8 cellular contexts compared by ENCODE assay signal in the genomic region with DNA sequence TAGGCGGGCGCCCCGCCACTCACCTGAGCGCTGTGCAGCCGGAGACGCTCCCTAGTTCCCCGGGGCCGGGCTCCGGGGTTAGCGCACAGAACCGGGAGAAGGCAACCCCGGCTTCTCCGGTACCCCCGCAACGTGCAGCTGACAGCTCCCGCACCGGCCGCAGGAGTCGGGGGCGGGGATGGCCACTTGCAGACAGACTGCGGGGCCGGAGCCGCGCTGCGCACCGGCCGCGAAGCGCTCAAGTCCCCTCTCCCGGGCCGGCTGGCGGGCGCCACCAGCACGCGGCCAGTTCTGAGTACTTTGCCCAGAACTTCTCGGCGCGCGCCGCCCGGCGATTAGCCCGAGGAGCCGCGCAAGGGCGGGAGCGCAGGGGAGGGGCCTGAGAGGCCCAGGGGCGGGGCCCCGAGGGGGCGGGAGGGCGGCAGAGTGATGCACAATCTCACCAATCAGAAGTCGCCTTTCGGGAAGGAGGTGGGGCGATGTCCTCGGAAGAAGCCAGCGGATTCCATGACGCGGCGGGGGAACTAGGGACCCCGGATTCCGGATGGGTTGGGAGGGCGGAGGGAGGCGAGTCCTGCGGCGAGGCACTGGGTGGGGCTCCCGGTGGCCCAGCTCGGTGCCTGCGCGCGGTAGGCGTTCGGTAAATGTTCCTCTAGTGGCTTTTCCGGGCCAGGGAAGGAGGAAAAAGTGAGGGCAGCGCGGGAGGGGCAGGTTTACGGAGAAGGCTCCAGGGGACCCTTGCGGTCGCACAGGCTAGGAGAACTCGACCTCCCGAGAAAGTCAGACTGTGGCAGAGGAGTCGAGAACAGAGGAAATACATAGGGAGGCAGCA. TPM values are rescaled to one million over a fixed set of nuclear protein-coding genes. Genes with fewer than 3 reads are reported as not detected.
DNase-seq lines count a peak whose midpoint lies in the region; ATAC-seq, FAIRE-seq and TF ChIP-seq lines count a peak whose summit lies in the region.

A gene with protein sequence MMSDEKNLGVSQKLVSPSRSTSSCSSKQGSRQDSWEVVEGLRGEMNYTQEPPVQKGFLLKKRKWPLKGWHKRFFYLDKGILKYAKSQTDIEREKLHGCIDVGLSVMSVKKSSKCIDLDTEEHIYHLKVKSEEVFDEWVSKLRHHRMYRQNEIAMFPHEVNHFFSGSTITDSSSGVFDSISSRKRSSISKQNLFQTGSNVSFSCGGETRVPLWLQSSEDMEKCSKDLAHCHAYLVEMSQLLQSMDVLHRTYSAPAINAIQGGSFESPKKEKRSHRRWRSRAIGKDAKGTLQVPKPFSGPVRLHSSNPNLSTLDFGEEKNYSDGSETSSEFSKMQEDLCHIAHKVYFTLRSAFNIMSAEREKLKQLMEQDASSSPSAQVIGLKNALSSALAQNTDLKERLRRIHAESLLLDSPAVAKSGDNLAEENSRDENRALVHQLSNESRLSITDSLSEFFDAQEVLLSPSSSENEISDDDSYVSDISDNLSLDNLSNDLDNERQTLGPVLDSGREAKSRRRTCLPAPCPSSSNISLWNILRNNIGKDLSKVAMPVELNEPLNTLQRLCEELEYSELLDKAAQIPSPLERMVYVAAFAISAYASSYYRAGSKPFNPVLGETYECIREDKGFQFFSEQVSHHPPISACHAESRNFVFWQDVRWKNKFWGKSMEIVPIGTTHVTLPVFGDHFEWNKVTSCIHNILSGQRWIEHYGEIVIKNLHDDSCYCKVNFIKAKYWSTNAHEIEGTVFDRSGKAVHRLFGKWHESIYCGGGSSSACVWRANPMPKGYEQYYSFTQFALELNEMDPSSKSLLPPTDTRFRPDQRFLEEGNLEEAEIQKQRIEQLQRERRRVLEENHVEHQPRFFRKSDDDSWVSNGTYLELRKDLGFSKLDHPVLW (minus strand): TSS at position 316 of the 832 bp plus-strand sequence. CDS start 87,706 bp downstream, outside the sequence.

- H3K9me2 ChIP-seq in OCI-LY1 (ENCODE audit: low read depth, low read length), result no peaks in the 10 kb centered on the region

- H3K9ac ChIP-seq in OCI-LY1 (ENCODE audit: low read length) (peak within 1 kb of the TSS; percentile 82), mucosa of rectum (ENCODE audit: low read depth in 1 of 2, low read length in 2 of 2) (peak within 1 kb of the TSS; percentile 82 to 86)

- peaks cover 47% of the 10 kb centered on the region for H3K79me2 ChIP-seq in OCI-LY1 (ENCODE audit: insufficient read depth, low read length)

- DNase-seq in D721Med (ENCODE audit: insufficient read length, low spot score) (peak; percentile 62), HuH-7 (ENCODE audit: low spot score) (peak; percentile 97), activated T-cell treated with anti-CD3 and anti-CD28 coated beads for 24 hours (ENCODE audit: low read depth) (peak; percentile 93), epithelial cell of proximal tubule (ENCODE audit: low read depth) (peak; percentile 63)
- DNase-seq in stimulated activated CD8-positive, alpha-beta memory T cell treated with anti-CD3 and anti-CD28 coated beads, Interleukin-4, amount 100 ng/mL, for 4 hours (ENCODE audit: low read depth in 2 of 2, low spot score in 1 of 2), result peak; percentile 90 to 96

- H3K36me3 ChIP-seq in OCI-LY1 (ENCODE audit: insufficient read depth, low read length) (peaks cover 20% of the 10 kb centered on the region), mucosa of rectum (ENCODE audit: control insufficient read depth in 2 of 2, insufficient read depth in 2 of 2, low read length in 2 of 2) (no peaks in the 10 kb centered on the region)

- H2AFZ ChIP-seq in OCI-LY1 (ENCODE audit: low read length), result no peak within 1 kb of the TSS

- no peak for FAIRE-seq in D721Med (lab: Jason Lieb, UNC)

- TF ChIP-seq CTCF in D721Med (IDR thresholded peaks at IDR 0.05; ENCODE audit: insufficient read depth, missing control alignments), result no peak
- TF ChIP-seq CTCF in OCI-LY1 (IDR thresholded peaks at IDR 0.05; ENCODE audit: low read length), result no peak
- peak; percentile 2 for TF ChIP-seq CTCF in epithelial cell of proximal tubule (conservative IDR thresholded peaks at IDR 0.05; ENCODE audit: low read depth, low read length)

- peak within 1 kb of the TSS; percentile 89 for H3K4me2 ChIP-seq in OCI-LY1 (ENCODE audit: low read length)

- peaks cover 62% of the 10 kb centered on the region for H3K4me1 ChIP-seq in OCI-LY1 (ENCODE audit: insufficient read depth, low read length, severe bottlenecking)
- peaks cover 14 to 20% of the 10 kb centered on the region in 2 donors for H3K4me1 ChIP-seq in mucosa of rectum (ENCODE audit: control insufficient read depth in 2 of 2, insufficient read depth in 2 of 2, low read length in 2 of 2)

- H3K9me3 ChIP-seq in OCI-LY1 (ENCODE audit: low read length) (0 out of 2 replicates have a peak, but pooled peaks cover 3% of the 10 kb centered on the region), mucosa of rectum (ENCODE audit: control insufficient read depth in 2 of 2, low read length in 2 of 2) (no peaks in the 10 kb centered on the region)

- H3K27me3 ChIP-seq in OCI-LY1 (ENCODE audit: insufficient read depth, low read length), result no peaks in the 10 kb centered on the region
- no peaks in the 10 kb centered on the region for H3K27me3 ChIP-seq in mucosa of rectum (ENCODE audit: control insufficient read depth in 2 of 2, insufficient read depth in 2 of 2, low read length in 2 of 2)

- H3K27ac ChIP-seq in OCI-LY1 (ENCODE audit: low read depth, low read length, poor library complexity, severe bottlenecking) (peak within 1 kb of the TSS; percentile 70), mucosa of rectum (ENCODE audit: low read depth in 2 of 2, low read length in 2 of 2) (peak within 1 kb of the TSS; percentile 87 to 91)

- peak within 1 kb of the TSS; percentile 74 for H3K4me3 ChIP-seq in OCI-LY1 (ENCODE audit: low read depth, low read length, poor library complexity, severe bottlenecking)
- H3K4me3 ChIP-seq in epithelial cell of proximal tubule (ENCODE audit: low read depth, low read length), result peak within 1 kb of the TSS; percentile 81
- H3K4me3 ChIP-seq in mucosa of rectum (ENCODE audit: low read length in 2 of 2), result peak within 1 kb of the TSS; percentile 85 to 97

- peak; percentile 72 for ATAC-seq in GM21447 (IDR thresholded peaks at IDR 0.05; ENCODE audit: unreplicated experiment)

- no peaks in the 10 kb centered on the region for H3F3A ChIP-seq in OCI-LY1 (ENCODE audit: insufficient read depth, low read length)

- no peaks in the 10 kb centered on the region for H4K20me1 ChIP-seq in OCI-LY1 (ENCODE audit: insufficient read depth, low read length)

RNA-seq across cellular contexts. Expression of the gene that starts here (rescaled TPM):
- 24.5 and 26.8 TPM in 2 replicates for total RNA-seq in epithelial cell of proximal tubule

Comparison
In these comparisons a context has a peak if more than half of its experiments do, and no peak if none do; other contexts are left out.
1. Peak in every context shown above with its lines: DNase-seq, ATAC-seq, H3K4me3 ChIP-seq and H3K27ac ChIP-seq.